ENCODE assay signal across 18 cellular contexts in the genomic region with DNA sequence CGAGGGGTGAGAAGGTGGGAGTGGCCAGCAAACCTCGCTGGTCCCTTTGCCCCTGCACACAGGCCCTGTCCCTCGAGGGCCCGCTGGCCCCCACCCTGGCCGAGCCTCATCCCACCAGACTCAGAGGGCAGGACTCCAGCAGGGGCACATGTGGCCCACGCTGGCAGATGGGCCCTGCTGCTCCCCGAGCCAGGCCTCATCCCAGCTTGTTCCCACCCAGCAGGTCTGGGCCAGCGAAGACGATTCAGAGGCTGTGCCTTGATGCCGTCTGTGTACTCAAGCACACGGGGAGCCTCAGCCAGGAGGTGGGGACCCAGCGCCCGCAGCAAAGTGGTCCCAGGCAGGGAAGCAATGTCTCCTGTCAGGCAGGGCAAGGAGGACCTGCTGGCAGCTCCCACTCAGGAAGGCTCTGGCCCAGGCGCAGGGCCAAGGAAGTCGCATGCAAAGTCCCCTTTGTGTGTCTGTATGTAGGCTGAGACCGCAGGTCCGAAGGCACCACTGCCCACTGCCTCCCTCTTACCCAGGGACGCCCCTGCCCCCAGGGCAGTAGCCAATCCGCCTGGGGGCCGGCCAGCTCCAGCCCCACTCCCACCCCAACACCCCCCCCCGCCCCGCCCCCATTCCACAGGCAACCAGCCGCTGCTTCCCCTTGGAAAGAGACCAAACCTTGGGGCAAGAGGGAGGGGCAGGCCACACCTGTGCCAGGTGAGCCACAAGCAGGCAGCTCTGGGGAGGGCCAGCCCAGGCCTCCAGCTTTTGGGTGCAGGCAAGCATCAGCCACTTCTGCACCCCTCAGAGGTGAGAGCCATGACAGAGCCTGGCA. TPM values are rescaled to one million over a fixed set of nuclear protein-coding genes. Genes with fewer than 3 reads are reported as not detected.
A peak's percentile ranks its signal among the peaks of the same experiment; 100 is the strongest.
DNase-seq lines count a peak whose midpoint lies in the region; FAIRE-seq and TF ChIP-seq lines count a peak whose summit lies in the region.
"Had no signal": no experiment of that assay in that cellular context is flagged by ENCODE, and none has a peak within 500 bp of the region (broad histone marks: within the 10 kb centered on the region; RNA-seq: fewer than 3 reads in every experiment).

No MANE protein-coding gene starts in this region.

- peaks cover 7% of the 10 kb centered on the region for H3K36me3 Mint-ChIP-seq in activated naive CD4-positive, alpha-beta T cell treated with anti-CD3 and anti-CD28 coated beads, Interleukin-2, amount 10 ng/mL, durations not matched to agents 7 days and 5 days
- H3K36me3 Mint-ChIP-seq in Caco-2 (ENCODE audit: insufficient read depth, unreplicated experiment), result no peaks in the 10 kb centered on the region
- H3K36me3 Mint-ChIP-seq: T-cell had no signal

- peaks cover 13 to 69% (median 26%) of the 10 kb centered on the region in 4 donors for H3K4me1 ChIP-seq in Peyer's patch
- H3K4me1 ChIP-seq in keratinocyte (ENCODE audit: control insufficient read depth, extremely low read depth, insufficient read depth, low read length), result peaks cover 19% of the 10 kb centered on the region
- no peaks in the 10 kb centered on the region for H3K4me1 ChIP-seq in urinary bladder (ENCODE audit: insufficient read depth)
- H3K4me1 ChIP-seq in Caco-2, result peaks cover 9% of the 10 kb centered on the region

- no peak overlapping the region for H3K4me3 Mint-ChIP-seq in activated naive CD4-positive, alpha-beta T cell treated with anti-CD3 and anti-CD28 coated beads, Interleukin-2, amount 10 ng/mL, durations not matched to agents 7 days and 5 days
- no peak overlapping the region for H3K4me3 Mint-ChIP-seq in Caco-2 (ENCODE audit: unreplicated experiment)
- H3K4me3 Mint-ChIP-seq: T-cell, WTC11 had no signal

- peak overlapping the region in 3 of 4 donors; percentile 49 to 75 (median 68) for H3K27ac ChIP-seq in Peyer's patch
- H3K27ac ChIP-seq in keratinocyte (ENCODE audit: control insufficient read depth, insufficient read depth, low read length), result no peak overlapping the region
- H3K27ac ChIP-seq in urinary bladder (ENCODE audit: low read depth), result peak overlapping the region; percentile 38
- H3K27ac ChIP-seq: esophagus muscularis mucosa had no signal

- no peaks in the 10 kb centered on the region for H4K20me1 ChIP-seq in keratinocyte (ENCODE audit: control insufficient read depth, extremely low read depth, insufficient read depth, low read length)

- TF ChIP-seq POLR2A in Peyer's patch (IDR thresholded peaks at IDR 0.05), result no peak

- intact Hi-C loops in Caco-2 (cut with micrococcal nuclease; ENCODE audit: unreplicated experiment), result no loop called here

- DNase-seq in activated naive CD4-positive, alpha-beta T cell treated with anti-CD3 and anti-CD28 coated beads, Interleukin-2, amount 10 ng/mL, durations not matched to agents 7 days and 5 days, result no peak
- no peak for DNase-seq in activated naive CD4-positive, alpha-beta T cell treated with Interleukin-2 at 50 U/mL for 16 hours
- DNase-seq in Peyer's patch (peak in 1 of 3 donors; percentile 77), keratinocyte (ENCODE audit: low read depth, low spot score) (no peak), Caco-2 (no peak), RKO (ENCODE audit: low spot score) (no peak), AG08396 (ENCODE audit: low spot score) (no peak)
- DNase-seq: cortex of kidney, MM.1S, NCI-H226, T-cell had no signal

- CTCF ChIA-PET in activated naive CD4-positive, alpha-beta T cell treated with anti-CD3 and anti-CD28 coated beads, Interleukin-2, amount 10 ng/mL, durations not matched to agents 7 days and 5 days (lab: Charles Lee), result interaction anchor here (0.6 kb wide), 1 partner anchor 13 kb away, joined by 3 read pairs; no protein-coding TSS in a partner anchor
- CTCF ChIA-PET in Caco-2 (lab: Charles Lee), result no interaction called here

- H3K9me3 Mint-ChIP-seq in activated naive CD4-positive, alpha-beta T cell treated with anti-CD3 and anti-CD28 coated beads, Interleukin-2, amount 10 ng/mL, durations not matched to agents 7 days and 5 days, result peaks cover 7% of the 10 kb centered on the region
- H3K9me3 Mint-ChIP-seq in Caco-2 (ENCODE audit: unreplicated experiment), result no peaks in the 10 kb centered on the region

- H3K9me3 ChIP-seq in Peyer's patch, result peaks cover 0 to 6% (median 2%) of the 10 kb centered on the region in 4 donors
- peaks cover 6% of the 10 kb centered on the region for H3K9me3 ChIP-seq in keratinocyte (ENCODE audit: control insufficient read depth, low read depth, low read length)
- H3K9me3 ChIP-seq in Caco-2, result 0 out of 2 replicates have a peak, but pooled peaks cover 3% of the 10 kb centered on the region

- POLR2A ChIA-PET in Caco-2 (lab: Charles Lee), result no interaction called here

- H3K27me3 Mint-ChIP-seq in activated naive CD4-positive, alpha-beta T cell treated with anti-CD3 and anti-CD28 coated beads, Interleukin-2, amount 10 ng/mL, durations not matched to agents 7 days and 5 days, result peaks cover 42% of the 10 kb centered on the region
- no peaks in the 10 kb centered on the region for H3K27me3 Mint-ChIP-seq in Caco-2 (ENCODE audit: insufficient read depth, unreplicated experiment)

- H2AFZ ChIP-seq in keratinocyte (ENCODE audit: control insufficient read depth, low read length), result no peak overlapping the region

- FAIRE-seq in keratinocyte (lab: Jason Lieb, UNC), result peak; percentile 39
- FAIRE-seq: astrocyte, GM18507, HTR-8/SVneo had no signal

- TF ChIP-seq CTCF in Peyer's patch (IDR thresholded peaks at IDR 0.05) (no peak), keratinocyte (optimal IDR thresholded peaks at IDR 0.05 in 1 of 3, IDR thresholded peaks at IDR 0.05 in 1 of 3, conservative IDR thresholded peaks at IDR 0.05 in 1 of 3; ENCODE audit: extremely low read depth in 1 of 3, insufficient read depth in 2 of 3, low read length in 3 of 3) (no peak), Caco-2 (IDR thresholded peaks at IDR 0.05; ENCODE audit: insufficient read depth in 1 of 2, low read depth in 1 of 2, low read length in 1 of 2, severe bottlenecking in 1 of 2, unreplicated experiment in 1 of 2) (no peak)

- H3K4me3 ChIP-seq in Peyer's patch (no peak overlapping the region), keratinocyte (ENCODE audit: control insufficient read depth in 2 of 3, extremely low read depth in 1 of 3, insufficient read depth in 2 of 3, low read depth in 1 of 3, low read length in 3 of 3) (no peak overlapping the region), urinary bladder (ENCODE audit: low read depth, low read length) (no peak overlapping the region), Caco-2 (ENCODE audit: low read depth, low read length) (no peak overlapping the region)
- H3K4me3 ChIP-seq: esophagus muscularis mucosa had no signal

- H3K27ac Mint-ChIP-seq in activated naive CD4-positive, alpha-beta T cell treated with anti-CD3 and anti-CD28 coated beads, Interleukin-2, amount 10 ng/mL, durations not matched to agents 7 days and 5 days, result peak overlapping the region; percentile 52
- H3K27ac Mint-ChIP-seq in Caco-2 (ENCODE audit: unreplicated experiment), result no peak overlapping the region
- H3K27ac Mint-ChIP-seq: WTC11 had no signal

- H3K36me3 ChIP-seq in Peyer's patch (peaks cover 0 to 14% (median 0%) of the 10 kb centered on the region in 3 donors), keratinocyte (ENCODE audit: control insufficient read depth in 2 of 2, extremely low read depth in 1 of 2, insufficient read depth in 2 of 2, low read length in 2 of 2) (no peaks in the 10 kb centered on the region), urinary bladder (ENCODE audit: insufficient read depth) (no peaks in the 10 kb centered on the region), Caco-2 (ENCODE audit: control insufficient read depth, insufficient read depth, low read length) (no peaks in the 10 kb centered on the region; the same call in none of the 2 replicates)
- H3K36me3 ChIP-seq: esophagus muscularis mucosa had no signal

- H3K4me2 ChIP-seq in keratinocyte (ENCODE audit: control insufficient read depth, extremely low read depth, insufficient read depth, low read depth, low read length), result no peak overlapping the region

- no peaks in the 10 kb centered on the region for H3K27me3 ChIP-seq in Peyer's patch
- no peaks in the 10 kb centered on the region for H3K27me3 ChIP-seq in keratinocyte (ENCODE audit: control insufficient read depth, extremely low read depth, insufficient read depth, low read length)
- H3K27me3 ChIP-seq in Caco-2 (replicated peaks; ENCODE audit: control insufficient read depth, insufficient read depth, low read length), result no peaks in the 10 kb centered on the region

- dilution Hi-C loops in keratinocyte (cut with MboI; ENCODE audit: extremely low pct_ligation_motif_present, low sequenced_read_pairs), result no loop called here

- peaks cover 29% of the 10 kb centered on the region for H3K4me1 Mint-ChIP-seq in activated naive CD4-positive, alpha-beta T cell treated with anti-CD3 and anti-CD28 coated beads, Interleukin-2, amount 10 ng/mL, durations not matched to agents 7 days and 5 days
- no peaks in the 10 kb centered on the region for H3K4me1 Mint-ChIP-seq in Caco-2 (ENCODE audit: low read depth, unreplicated experiment)
- H3K4me1 Mint-ChIP-seq: WTC11 had no signal

- H3K9ac ChIP-seq in keratinocyte (ENCODE audit: control insufficient read depth, extremely low read depth, insufficient read depth, low read length), result no peak overlapping the region

- H3K79me2 ChIP-seq in keratinocyte (ENCODE audit: control insufficient read depth, insufficient read depth, low read length), result no peaks in the 10 kb centered on the region

- H3K9me1 ChIP-seq in keratinocyte (ENCODE audit: control insufficient read depth, extremely low read depth, insufficient read depth, low read length), result no peaks in the 10 kb centered on the region

- 35% methylated on average over 23 of the region's 23 CpGs for WGBS in urinary bladder

- no TSS peak for BruUV-seq in Caco-2 (replicated peaks; lab: Mats Ljungman, UMichigan)

RNA-seq across cellular contexts. Expression of gene DEGS2, which starts 9.4 kb away (rescaled TPM):
- total RNA-seq in Peyer's patch (10 to 100 TPM; 13.2 to 96.5 (median 77.8) TPM), urinary bladder (6.5 TPM), Caco-2 (2022) (3.8 and 5.1 TPM in 2 replicates)
- polyA plus RNA-seq in keratinocyte (0.34 to 0.59 TPM (median 0.46 TPM) in 3 replicates), urinary bladder (6.2 TPM)
- 0.67 TPM for polyA plus RNA-seq in keratinocyte (2011; ENCODE audit: low read depth)
- 0.07 and 0.23 TPM in 2 replicates for polyA plus RNA-seq in keratinocyte (2011; cell fraction: cytosol; rRNA removed)
- 0.46 and 0.84 TPM in 2 replicates for polyA plus RNA-seq in keratinocyte (2011; cell fraction: nucleus; rRNA removed)
- 0.22 and 21.8 TPM in 2 replicates for polyA plus RNA-seq in keratinocyte (2012; ENCODE audit: low replicate concordance)
- polyA minus RNA-seq in keratinocyte, result 0.06 to 0.26 TPM in 2 of 3 replicates, not detected in the other
- polyA minus RNA-seq in keratinocyte (2011; cell fraction: cytosol; rRNA and poly(A)+ RNA removed), result not detected
- 1.2 and 2.3 TPM in 2 replicates for polyA minus RNA-seq in keratinocyte (2011; cell fraction: nucleus; rRNA and poly(A)+ RNA removed)
- total RNA-seq: astrocyte had no signal
- polyA plus RNA-seq: AG04450 had no signal
